Comparison of ENCODE assay signal across 11 cellular contexts in genomic region chr2:26072925-26073768, GRCh38. TPM values are rescaled to one million over a fixed set of nuclear protein-coding genes. Genes with fewer than 3 reads are reported as not detected.
A peak's percentile ranks its signal among the peaks of the same experiment; 100 is the strongest.
DNase-seq lines count a peak whose midpoint lies in the region; ATAC-seq, FAIRE-seq and TF ChIP-seq lines count a peak whose summit lies in the region.
"Had no signal": no experiment of that assay in that cellular context is flagged by ENCODE, and none has a peak within 500 bp of the region (broad histone marks: within the 10 kb centered on the region; RNA-seq: fewer than 3 reads in every experiment).

No MANE protein-coding gene starts in this region.

- no peaks in the 10 kb centered on the region for H3K27me3 ChIP-seq in endothelial cell of umbilical vein (ENCODE audit: control insufficient read depth in 2 of 2, insufficient read depth in 2 of 2, low read length in 2 of 2)
- H3K27me3 ChIP-seq: BLaER1 treated with 17β-estradiol and CSF1 and Interleukin-3, amounts not matched to agents 10 nM and 100 nM had no signal

- no peaks in the 10 kb centered on the region for H3K36me3 ChIP-seq in endothelial cell of umbilical vein (ENCODE audit: control insufficient read depth in 2 of 2, extremely low read depth in 1 of 2, insufficient read depth in 2 of 2, low read length in 2 of 2)
- H3K36me3 ChIP-seq in mesodermal cell (ENCODE audit: control insufficient read depth, insufficient read depth, low read length), result peaks cover 11% of the 10 kb centered on the region

- H3K9me3 ChIP-seq in endothelial cell of umbilical vein (replicated peaks; ENCODE audit: control insufficient read depth, insufficient read depth, low read length) (no peaks in the 10 kb centered on the region), mesodermal cell (ENCODE audit: control insufficient read depth, low read length) (peaks cover under 1% of the 10 kb centered on the region)

- peak overlapping the region in 1 of 2 donors; percentile 34 for H3K27ac Mint-ChIP-seq in T-cell

- H3K27me3 Mint-ChIP-seq in T-cell, result no peaks in the 10 kb centered on the region

- CTCF ChIA-PET in endothelial cell of umbilical vein (lab: Charles Lee), result interaction anchor here (2.2 to 2.7 kb wide), 2 partner anchors 14 to 82 kb away, joined by 12 to 13 read pairs; no protein-coding TSS in a partner anchor
- CTCF ChIA-PET in T-cell (lab: Charles Lee), result interaction anchor here in 1 of 2 donors (0.9 to 1.8 kb wide), 3 partner anchors 13 to 122 kb away, joined by 3 to 4 read pairs (median 3); no protein-coding TSS in a partner anchor

- no peak for TF ChIP-seq POLR2A in endothelial cell of umbilical vein (IDR thresholded peaks at IDR 0.05; ENCODE audit: low read depth, low read length)

- no peak overlapping the region for H3K9ac ChIP-seq in endothelial cell of umbilical vein (replicated peaks; ENCODE audit: extremely low read depth, insufficient read depth, low read length)
- H3K9ac ChIP-seq: BLaER1 treated with 17β-estradiol and CSF1 and Interleukin-3, amounts not matched to agents 10 nM and 100 nM had no signal

- no peak overlapping the region for H3K4me3 ChIP-seq in LNCaP clone FGC (ENCODE audit: low read depth, low read length)
- H3K4me3 ChIP-seq in endothelial cell of umbilical vein (replicated peaks in 1 of 3; ENCODE audit: insufficient read depth in 1 of 3, low read depth in 1 of 3, low read length in 3 of 3), result no peak overlapping the region
- H3K4me3 ChIP-seq in mesodermal cell (ENCODE audit: extremely low read depth, insufficient read depth, low read length, poor library complexity, severe bottlenecking), result no peak overlapping the region
- H3K4me3 ChIP-seq: BLaER1 treated with 17β-estradiol and CSF1 and Interleukin-3, amounts not matched to agents 10 nM and 100 nM had no signal

- FAIRE-seq in endothelial cell of umbilical vein (lab: Jason Lieb, UNC), result no peak

- WGBS in mesodermal cell (ENCODE audit: insufficient coverage in 2 of 2), 2 experiments, result 78% methylated on average over 1 of the region's 1 CpG; no CpG with 5 or more reads in 1 of the 2 experiments

- no peak overlapping the region for H2AFZ ChIP-seq in endothelial cell of umbilical vein (ENCODE audit: low read depth, low read length)

- intact Hi-C loops in endothelial cell of umbilical vein (cut with micrococcal nuclease), result no loop called here

- DNase-seq in ACHN (peak; percentile 15), LNCaP clone FGC (ENCODE audit: low read depth) (peak; percentile 75), endothelial cell of umbilical vein (ENCODE audit: low read depth, low spot score) (peak; percentile 17), DMS79 (lab: John Stamatoyannopoulos, UW) (no peak), NCI-H774 (lab: John Stamatoyannopoulos, UW) (no peak), T-cell (no peak)
- DNase-seq: GDM1, natural killer cell had no signal

- TF ChIP-seq CTCF in LNCaP clone FGC (IDR thresholded peaks at IDR 0.05; ENCODE audit: control insufficient read depth, extremely low read depth, insufficient read depth) (no peak), endothelial cell of umbilical vein (IDR thresholded peaks at IDR 0.05; ENCODE audit: extremely low read depth in 1 of 2, insufficient read depth in 1 of 2, low read depth in 1 of 2, low read length in 2 of 2) (no peak)

- POLR2A ChIA-PET in endothelial cell of umbilical vein (lab: Charles Lee), result interaction anchor here (0.5 kb wide), 1 partner anchor 40 kb away, joined by 3 read pairs; no protein-coding TSS in a partner anchor
- POLR2A ChIA-PET in T-cell (lab: Charles Lee), result interaction anchor here in 1 of 2 donors (0.7 kb wide), 1 partner anchor 10 kb away, joined by 4 read pairs; no protein-coding TSS in a partner anchor

- no peak overlapping the region for H3K27ac ChIP-seq in endothelial cell of umbilical vein (ENCODE audit: insufficient read depth, low read depth, low read length)
- peak overlapping the region; percentile 17 for H3K27ac ChIP-seq in mesodermal cell (ENCODE audit: low read depth, low read length, severe bottlenecking)
- H3K27ac ChIP-seq: BLaER1 treated with 17β-estradiol and CSF1 and Interleukin-3, amounts not matched to agents 10 nM and 100 nM had no signal

- H4K20me1 ChIP-seq in endothelial cell of umbilical vein (replicated peaks; ENCODE audit: control insufficient read depth, extremely low read depth, insufficient read depth, low read length), result peaks cover 15% of the 10 kb centered on the region

- peaks cover 45 to 60% (median 54%) of the 10 kb centered on the region in 3 donors for H3K4me1 Mint-ChIP-seq in T-cell

- no peak for ATAC-seq in HG03521 (IDR thresholded peaks at IDR 0.05; ENCODE audit: unreplicated experiment)
- ATAC-seq in T-cell (replicated peaks in 1 of 4), result no peak
- ATAC-seq: natural killer cell had no signal

- H3K4me3 Mint-ChIP-seq in T-cell, result no peak overlapping the region
- H3K4me3 Mint-ChIP-seq: natural killer cell had no signal

- no peaks in the 10 kb centered on the region for H3K36me3 Mint-ChIP-seq in T-cell
- H3K36me3 Mint-ChIP-seq: natural killer cell had no signal

- in situ Hi-C loops in ACHN (cut with HindIII; ENCODE audit: low pct_ligation_motif_present, low pct_unique_long_range_greater_than_20kb, low sequenced_read_pairs), result no loop called here

- no peak overlapping the region for H3K4me2 ChIP-seq in endothelial cell of umbilical vein (ENCODE audit: insufficient read depth, low read length)

- H3K9me3 Mint-ChIP-seq in T-cell, result no peaks in the 10 kb centered on the region
- H3K9me3 Mint-ChIP-seq: natural killer cell had no signal

- H3K79me2 ChIP-seq in endothelial cell of umbilical vein (ENCODE audit: control insufficient read depth, insufficient read depth, low read length), result peaks cover 87% of the 10 kb centered on the region

- peaks cover 11% of the 10 kb centered on the region for H3K4me1 ChIP-seq in endothelial cell of umbilical vein (ENCODE audit: control insufficient read depth, extremely low read depth, insufficient read depth, low read length)
- peaks cover 6% of the 10 kb centered on the region for H3K4me1 ChIP-seq in mesodermal cell (ENCODE audit: control insufficient read depth, insufficient read depth, low read length, poor library complexity, severe bottlenecking)

- dilution Hi-C loops in endothelial cell of umbilical vein (cut with MboI; ENCODE audit: extremely low pct_ligation_motif_present, low sequenced_read_pairs), result no loop called here

- H3K9me1 ChIP-seq in endothelial cell of umbilical vein (replicated peaks; ENCODE audit: control insufficient read depth, extremely low read depth, insufficient read depth, low read length), result no peaks in the 10 kb centered on the region

- BruUV-seq in endothelial cell of umbilical vein (replicated peaks; lab: Mats Ljungman, UMichigan), result no TSS peak

TF ChIP-seq in endothelial cell of umbilical vein, 7 proteins besides CTCF, POLR2A, EP300 and RAD21:
- TF ChIP-seq GATA2 (IDR thresholded peaks at IDR 0.05; ENCODE audit: insufficient read depth, insufficient read length, low read depth, low read length) (no peak), FOS (IDR thresholded peaks at IDR 0.05; ENCODE audit: borderline replicate concordance, insufficient read depth, low read length) (no peak), MAX (IDR thresholded peaks at IDR 0.05; ENCODE audit: insufficient read depth, insufficient read length) (no peak), MYC (IDR thresholded peaks at IDR 0.05; ENCODE audit: low read depth, low read length) (no peak), EZH2 (IDR thresholded peaks at IDR 0.05; ENCODE audit: borderline replicate concordance, low read depth, low read length, severe bottlenecking) (no peak), POLR2AphosphoS5 (IDR thresholded peaks at IDR 0.05; ENCODE audit: insufficient read depth, low read depth, low read length) (no peak), JUN (IDR thresholded peaks at IDR 0.05; ENCODE audit: borderline replicate concordance, insufficient read depth, insufficient read length, low read depth) (no peak)
TF ChIP-seq in endothelial cell of umbilical vein: peak in this region for 0.

RNA-seq across cellular contexts. Expression of gene RAB10, which starts 39.3 kb away (rescaled TPM):
- 104 and 105 TPM in 2 replicates for total RNA-seq in endothelial cell of umbilical vein
- polyA plus RNA-seq in endothelial cell of umbilical vein, result 37.2 and 45.1 TPM in 2 replicates
- polyA plus RNA-seq in endothelial cell of umbilical vein (2011; cell fraction: cytosol; rRNA removed), result 48.8 and 57.1 TPM in 2 replicates
- 28.3 and 47.0 TPM in 2 replicates for polyA plus RNA-seq in endothelial cell of umbilical vein (2011; cell fraction: nucleus; rRNA removed)
- polyA plus RNA-seq in endothelial cell of umbilical vein (2012), result 116 and 132 TPM in 2 replicates
- polyA minus RNA-seq in endothelial cell of umbilical vein, result 37.7 and 47.7 TPM in 2 replicates
- 91.3 TPM for polyA minus RNA-seq in endothelial cell of umbilical vein (2011; cell fraction: cytosol; rRNA and poly(A)+ RNA removed)
- 32.4 and 40.7 TPM in 2 replicates for polyA minus RNA-seq in endothelial cell of umbilical vein (2011; cell fraction: nucleus; rRNA and poly(A)+ RNA removed)
- polyA plus RNA-seq in mesodermal cell (2013, experiment 1 of 2), result 94.4 TPM
- polyA plus RNA-seq in mesodermal cell (2013, experiment 2 of 2), result 108 TPM
- total RNA-seq in T-cell, result 10 to 100 TPM; 35.0 to 78.7 (median 71.2) TPM

Comparison
In these comparisons a context has a peak if more than half of its experiments do, and no peak if none do; other contexts are left out.
1. DNase-seq: peak in ACHN (single experiment), LNCaP clone FGC (single experiment) and endothelial cell of umbilical vein (single experiment); none in DMS79 (single experiment), NCI-H774 (single experiment) and T-cell (0 of 34).